Comparison of ENCODE assay signal across 8 cellular contexts in genomic region chr7:157278791-157279678, GRCh38. TPM values are rescaled to one million over a fixed set of nuclear protein-coding genes. Genes with fewer than 3 reads are reported as not detected.
DNase-seq lines count a peak whose midpoint lies in the region; ATAC-seq and TF ChIP-seq lines count a peak whose summit lies in the region.

No MANE protein-coding gene starts in this region.

- H3K27me3 ChIP-seq in sigmoid colon, result peaks cover 0 to 29% (median 23%) of the 10 kb centered on the region in 3 donors

- TF ChIP-seq CTCF in fibroblast of villous mesenchyme (IDR thresholded peaks at IDR 0.05; ENCODE audit: insufficient read depth, low read depth, low read length) (no peak), sigmoid colon (IDR thresholded peaks at IDR 0.05) (no peak)

- peaks cover 0 to 25% (median 17%) of the 10 kb centered on the region in 4 donors for H3K4me1 ChIP-seq in sigmoid colon

- WGBS in sigmoid colon, 2 donors, result 16 to 25% methylated on average over 73 of the region's 73 CpGs

- intact Hi-C loops in sigmoid colon (cut with DNase I), result no loop called here

- H3K36me3 ChIP-seq in sigmoid colon, result no peaks in the 10 kb centered on the region

- DNase-seq in HuH-7 (ENCODE audit: low spot score), result peak; percentile 82
- peak; percentile 44 for DNase-seq in fibroblast of villous mesenchyme (ENCODE audit: low read depth)
- DNase-seq in sigmoid colon, result peak; percentile 78
- no peak for DNase-seq in AML-193 (lab: John Stamatoyannopoulos, UW)
- DNase-seq in activated gamma-delta T cell treated with Interleukin-2 at 50 U/mL for 16 hours, result no peak

- ATAC-seq in GM18858 (IDR thresholded peaks at IDR 0.05; ENCODE audit: unreplicated experiment) (peak; percentile 67), GM21526 (IDR thresholded peaks at IDR 0.05; ENCODE audit: low FRiP score, unreplicated experiment) (no peak), GM19395 (IDR thresholded peaks at IDR 0.05; ENCODE audit: unreplicated experiment) (no peak)

- H3K27ac ChIP-seq in sigmoid colon, result peak overlapping the region in 2 of 4 donors; percentile 44 to 58

- H3K4me3 ChIP-seq in fibroblast of villous mesenchyme (ENCODE audit: low read depth, low read length), result peak overlapping the region; percentile 52
- peak overlapping the region; percentile 35 to 60 (median 56) for H3K4me3 ChIP-seq in sigmoid colon

- H3K9me3 ChIP-seq in sigmoid colon, result no peaks in the 10 kb centered on the region

- TF ChIP-seq POLR2A in sigmoid colon (IDR thresholded peaks at IDR 0.05), result no peak

- no peak for TF ChIP-seq EP300 in sigmoid colon (IDR thresholded peaks at IDR 0.05)

RNA-seq across cellular contexts. Expression of gene DNAJB6, which starts 57.8 kb away (rescaled TPM):
- total RNA-seq in fibroblast of villous mesenchyme, result 97.3 and 123 TPM in 2 replicates
- 100 to 1,000 TPM; 120 to 145 (median 129) TPM for total RNA-seq in sigmoid colon
- 10 to 100 TPM; 71.5 to 93.9 (median 93.4) TPM for polyA plus RNA-seq in sigmoid colon

Comparison
In these comparisons a context has a peak if more than half of its experiments do, and no peak if none do; other contexts are left out.
1. DNase-seq: peak in HuH-7 (single experiment), fibroblast of villous mesenchyme (single experiment) and sigmoid colon (single experiment); none in AML-193 (0 of 2) and activated gamma-delta T cell treated with Interleukin-2 at 50 U/mL for 16 hours (single experiment).